Comparison of ENCODE assay signal across 8 cellular contexts in the genomic region with DNA sequence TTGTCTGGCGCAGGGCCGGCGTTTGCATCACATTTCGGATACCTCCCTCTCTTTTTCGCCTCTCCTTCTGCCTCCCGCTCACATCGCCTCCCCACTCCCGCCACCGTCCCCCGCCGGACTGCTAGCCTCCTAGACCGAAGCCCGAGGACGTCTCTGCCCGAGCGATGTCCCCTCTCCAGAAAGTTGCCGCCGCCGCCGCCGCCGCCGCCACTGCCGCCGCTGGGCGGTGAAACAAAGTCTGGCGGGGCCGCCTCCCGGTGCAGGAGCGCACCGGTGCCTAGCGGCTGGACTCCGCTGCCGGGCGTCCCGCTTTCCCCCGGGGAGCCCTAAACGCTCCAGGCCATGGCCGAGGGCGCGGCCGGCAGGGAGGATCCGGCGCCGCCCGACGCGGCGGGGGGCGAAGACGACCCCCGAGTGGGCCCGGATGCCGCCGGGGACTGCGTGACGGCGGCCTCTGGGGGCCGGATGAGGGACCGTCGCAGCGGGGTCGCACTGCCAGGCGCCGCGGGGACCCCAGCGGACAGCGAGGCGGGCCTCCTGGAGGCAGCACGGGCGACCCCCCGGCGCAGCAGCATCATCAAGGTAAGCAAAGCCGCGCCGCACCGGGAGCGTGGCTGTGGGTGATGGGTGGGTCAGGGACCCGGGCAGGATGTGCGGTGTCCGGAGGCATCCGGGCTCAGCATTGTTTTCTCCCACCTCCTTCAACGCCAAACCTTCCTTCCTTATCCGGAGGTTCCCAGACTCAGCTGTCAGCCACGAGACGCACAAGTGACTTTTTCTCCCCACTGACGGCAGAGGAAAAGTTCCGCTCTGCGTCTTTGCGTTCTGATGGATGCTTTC. TPM values are rescaled to one million over a fixed set of nuclear protein-coding genes. Genes with fewer than 3 reads are reported as not detected.
DNase-seq lines count a peak whose midpoint lies in the region; ATAC-seq and TF ChIP-seq lines count a peak whose summit lies in the region.

No MANE protein-coding gene starts in this region.

- peaks cover 23% of the 10 kb centered on the region for H3K4me1 ChIP-seq in CD8-positive, alpha-beta memory T cell (ENCODE audit: insufficient read depth, low read length)
- H3K4me1 ChIP-seq in neuronal stem cell (ENCODE audit: control insufficient read depth in 2 of 2, insufficient read depth in 1 of 2, low read depth in 1 of 2, low read length in 2 of 2), result peaks cover 1 to 3% of the 10 kb centered on the region in 2 donors

- no peaks in the 10 kb centered on the region for H3K79me1 ChIP-seq in neuronal stem cell (ENCODE audit: low read depth, low read length)

- peak overlapping the region; percentile 89 to 95 (median 91) for H3K4me3 Mint-ChIP-seq in CD8-positive, alpha-beta memory T cell
- peak overlapping the region; percentile 93 for H3K4me3 Mint-ChIP-seq in activated T-helper 17 cell treated with anti-CD3 and anti-CD28 coated beads, Interleukin-2, amount 50 U/mL, for 72 hours

- no peak; the same call in 1 of the 2 replicates for TF ChIP-seq EP300 in Ishikawa (IDR thresholded peaks at IDR 0.05; ENCODE audit: borderline replicate concordance)

- H3K36me3 ChIP-seq in CD8-positive, alpha-beta memory T cell (ENCODE audit: insufficient read depth, low read length), result no peaks in the 10 kb centered on the region
- no peaks in the 10 kb centered on the region for H3K36me3 ChIP-seq in neuronal stem cell (replicated peaks in 1 of 2; ENCODE audit: control insufficient read depth in 2 of 2, insufficient read depth in 2 of 2, low read length in 2 of 2)

- H3K18ac ChIP-seq in neuronal stem cell (ENCODE audit: low read length), result peak overlapping the region; percentile 41

- H3K4ac ChIP-seq in neuronal stem cell (ENCODE audit: low read length), result no peak overlapping the region

- no peak overlapping the region for H2BK5ac ChIP-seq in neuronal stem cell (ENCODE audit: low read length)

- peak in 4 of 5 donors; percentile 13 to 57 (median 23) for DNase-seq in CD8-positive, alpha-beta memory T cell
- peak; percentile 39 for DNase-seq in fibroblast of the aortic adventitia (ENCODE audit: low read depth)
- peak; percentile 32 for DNase-seq in neuronal stem cell (ENCODE audit: low spot score)
- DNase-seq in cerebellar cortex (ENCODE audit: low spot score), result no peak
- no peak for DNase-seq in GM19240 (ENCODE audit: insufficient read length, low spot score)

- no peak for TF ChIP-seq CTCF in fibroblast of the aortic adventitia (IDR thresholded peaks at IDR 0.05; ENCODE audit: insufficient read depth, low read length)

- H3K14ac ChIP-seq in neuronal stem cell (ENCODE audit: low read length), result no peak overlapping the region

- H3K9ac ChIP-seq in neuronal stem cell (ENCODE audit: low read depth, low read length, poor library complexity), result peak overlapping the region; percentile 90

- peaks cover 0 to 2% (median 0%) of the 10 kb centered on the region in 3 donors for H3K36me3 Mint-ChIP-seq in CD8-positive, alpha-beta memory T cell
- H3K36me3 Mint-ChIP-seq in activated T-helper 17 cell treated with anti-CD3 and anti-CD28 coated beads, Interleukin-2, amount 50 U/mL, for 72 hours (ENCODE audit: low read depth), result no peaks in the 10 kb centered on the region

- peaks cover 14 to 35% of the 10 kb centered on the region in 2 donors for H3K27me3 Mint-ChIP-seq in CD8-positive, alpha-beta memory T cell
- no peaks in the 10 kb centered on the region for H3K27me3 Mint-ChIP-seq in activated T-helper 17 cell treated with anti-CD3 and anti-CD28 coated beads, Interleukin-2, amount 50 U/mL, for 72 hours

- H3K23ac ChIP-seq in neuronal stem cell (ENCODE audit: low read depth, low read length, poor library complexity), result peak overlapping the region; percentile 95

- H3K4me3 ChIP-seq in CD8-positive, alpha-beta memory T cell (ENCODE audit: low read length), result peak overlapping the region; percentile 69
- H3K4me3 ChIP-seq in fibroblast of the aortic adventitia (ENCODE audit: low read depth, low read length), result peak overlapping the region; percentile 82
- H3K4me3 ChIP-seq in neuronal stem cell (ENCODE audit: low read length in 2 of 2), result peak overlapping the region; percentile 49 to 90

- no peaks in the 10 kb centered on the region for H3K27me3 ChIP-seq in CD8-positive, alpha-beta memory T cell (ENCODE audit: insufficient read depth, low read length, poor library complexity, severe bottlenecking)
- H3K27me3 ChIP-seq in neuronal stem cell (ENCODE audit: control insufficient read depth in 3 of 3, insufficient read depth in 3 of 3, low read depth in 1 of 3, low read length in 3 of 3), result peaks cover 0 to 66% (median 13%) of the 10 kb centered on the region in 3 experiments

- H3K9me3 ChIP-seq in CD8-positive, alpha-beta memory T cell (ENCODE audit: low read length), result no peaks in the 10 kb centered on the region
- no peaks in the 10 kb centered on the region for H3K9me3 ChIP-seq in neuronal stem cell (replicated peaks in 1 of 2; ENCODE audit: control insufficient read depth in 2 of 2, insufficient read depth in 1 of 2, low read depth in 1 of 2, low read length in 2 of 2)

- peak overlapping the region; percentile 15 to 89 (median 66) for H3K27ac Mint-ChIP-seq in CD8-positive, alpha-beta memory T cell
- H3K27ac Mint-ChIP-seq in activated T-helper 17 cell treated with anti-CD3 and anti-CD28 coated beads, Interleukin-2, amount 50 U/mL, for 72 hours, result no peak overlapping the region

- no peaks in the 10 kb centered on the region for H3K9me3 Mint-ChIP-seq in CD8-positive, alpha-beta memory T cell
- no peaks in the 10 kb centered on the region for H3K9me3 Mint-ChIP-seq in activated T-helper 17 cell treated with anti-CD3 and anti-CD28 coated beads, Interleukin-2, amount 50 U/mL, for 72 hours

- H4K8ac ChIP-seq in neuronal stem cell (ENCODE audit: low read depth, low read length), result peak overlapping the region; percentile 50

- TF ChIP-seq RAD21 in Ishikawa (IDR thresholded peaks at IDR 0.05; ENCODE audit: low read depth), result no peak

- no peak overlapping the region for H2BK12ac ChIP-seq in neuronal stem cell (ENCODE audit: low read length)

- CTCF ChIA-PET in CD8-positive, alpha-beta memory T cell (lab: Charles Lee), result interaction anchor here (0.7 to 1.8 kb wide), 6 partner anchors 8 to 491 kb away, joined by 3 to 15 read pairs (median 4); no protein-coding TSS in a partner anchor

- no peak overlapping the region for H4K91ac ChIP-seq in neuronal stem cell (ENCODE audit: low read depth, low read length, poor library complexity)

- H2AFZ ChIP-seq in neuronal stem cell (ENCODE audit: low read length), result peak overlapping the region; percentile 93

- peaks cover 32 to 60% (median 46%) of the 10 kb centered on the region in 3 donors for H3K4me1 Mint-ChIP-seq in CD8-positive, alpha-beta memory T cell
- peaks cover 28% of the 10 kb centered on the region for H3K4me1 Mint-ChIP-seq in activated T-helper 17 cell treated with anti-CD3 and anti-CD28 coated beads, Interleukin-2, amount 50 U/mL, for 72 hours

- H2BK120ac ChIP-seq in neuronal stem cell (ENCODE audit: low read depth, low read length), result no peak overlapping the region

- no CpG with 5 or more reads among the region's 90 CpGs for WGBS in neuronal stem cell (ENCODE audit: extremely low coverage in 2 of 2, insufficient read length in 2 of 2, insufficient replicate concordance in 1 of 2), 2 donors

- H2BK15ac ChIP-seq in neuronal stem cell (ENCODE audit: low read length), result no peak overlapping the region

- no peak overlapping the region for H3K27ac ChIP-seq in CD8-positive, alpha-beta memory T cell (ENCODE audit: low read depth, low read length)
- H3K27ac ChIP-seq in neuronal stem cell (replicated peaks; ENCODE audit: low read length), result no peak overlapping the region

- H3K4me2 ChIP-seq in neuronal stem cell (ENCODE audit: insufficient read depth, low read length, poor library complexity, severe bottlenecking), result peak overlapping the region; percentile 99

- POLR2A ChIA-PET in CD8-positive, alpha-beta memory T cell (lab: Charles Lee), result no interaction called here

- peak; percentile 38 for ATAC-seq in GM21390 (IDR thresholded peaks at IDR 0.05; ENCODE audit: unreplicated experiment)
- ATAC-seq in activated T-helper 17 cell treated with anti-CD3 and anti-CD28 coated beads, Interleukin-2, amount 50 U/mL, for 72 hours (replicated peaks), result peak; percentile 37

- H2AK5ac ChIP-seq in neuronal stem cell (ENCODE audit: low read depth, low read length), result no peak overlapping the region

TF ChIP-seq in Ishikawa, 13 proteins besides CTCF, POLR2A, EP300 and RAD21:
- 0 out of 2 replicates have a peak, but pooled peaks have one; percentile 7 for TF ChIP-seq TAF1 (IDR thresholded peaks at IDR 0.05; ENCODE audit: low read depth)
- peak; percentile 81; the same call in 1 of the 2 replicates for TF ChIP-seq ZBTB7A (IDR thresholded peaks at IDR 0.05; ENCODE audit: low read depth)
- TF ChIP-seq CEBPB (IDR thresholded peaks at IDR 0.05), result no peak

RNA-seq across cellular contexts. Expression of gene PLCL1, which starts 0.6 kb away (rescaled TPM):
- total RNA-seq in CD8-positive, alpha-beta memory T cell, result under 1 TPM; 0.70 to 0.71 TPM
- polyA plus RNA-seq in CD8-positive, alpha-beta memory T cell, result 2.0 TPM
- total RNA-seq in activated T-helper 17 cell treated with anti-CD3 and anti-CD28 coated beads, Interleukin-2, amount 50 U/mL, for 72 hours, result 1 to 10 TPM in 1 of 2 donors, under 1 TPM in 1; 0.87 to 1.2 TPM
- 12.4 and 17.7 TPM in 2 replicates for total RNA-seq in fibroblast of the aortic adventitia (ENCODE audit: low replicate concordance)
- 0.08 TPM for polyA plus RNA-seq in neuronal stem cell (2013, experiment 1 of 2)
- polyA plus RNA-seq in neuronal stem cell (2013, experiment 2 of 2), result 0.11 TPM

RNA-seq across cellular contexts. Expression of gene BOLL, which starts 19.9 kb away (rescaled TPM):
- not detected for total RNA-seq in CD8-positive, alpha-beta memory T cell
- not detected for polyA plus RNA-seq in CD8-positive, alpha-beta memory T cell
- not detected for total RNA-seq in activated T-helper 17 cell treated with anti-CD3 and anti-CD28 coated beads, Interleukin-2, amount 50 U/mL, for 72 hours
- total RNA-seq in fibroblast of the aortic adventitia (ENCODE audit: low replicate concordance), result not detected in 2 replicates
- polyA plus RNA-seq in neuronal stem cell (2013, experiment 1 of 2), result 0.03 TPM
- polyA plus RNA-seq in neuronal stem cell (2013, experiment 2 of 2), result 0.01 TPM

Comparison
In these comparisons a context has a peak if more than half of its experiments do, and no peak if none do; other contexts are left out.
1. DNase-seq: peak in CD8-positive, alpha-beta memory T cell (4 of 5), fibroblast of the aortic adventitia (single experiment) and neuronal stem cell (single experiment); none in cerebellar cortex (single experiment) and GM19240 (single experiment).
2. Peak in every context shown above with its lines, with median percentiles within 50 percentile points of each other: H3K4me3 ChIP-seq.